8 cellular contexts compared by ENCODE assay signal in the genomic region with DNA sequence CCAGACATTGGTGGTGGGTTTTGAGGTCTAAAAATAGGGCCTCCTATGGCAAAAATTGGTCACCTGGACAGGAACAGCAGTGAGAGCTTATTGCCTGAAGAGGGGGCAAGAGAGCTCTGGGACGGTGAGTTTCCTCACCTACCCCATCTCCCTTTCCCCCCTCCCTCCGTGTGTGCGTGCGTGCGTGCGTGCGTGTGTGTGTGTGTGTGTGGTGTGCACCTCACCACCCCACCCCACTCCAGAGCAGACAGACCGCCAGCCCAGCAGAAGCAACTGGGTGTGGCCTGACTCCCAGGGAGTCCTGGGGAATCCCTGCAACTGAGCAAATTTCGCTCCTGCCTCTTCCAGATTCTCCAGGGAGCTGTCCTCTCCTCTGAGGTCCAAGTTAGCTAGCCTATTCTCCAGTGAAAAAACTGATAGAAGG. TPM values are rescaled to one million over a fixed set of nuclear protein-coding genes. Genes with fewer than 3 reads are reported as not detected.
DNase-seq lines count a peak whose midpoint lies in the region; ATAC-seq and TF ChIP-seq lines count a peak whose summit lies in the region.

No MANE protein-coding gene starts in this region.

- H3K4me3 ChIP-seq in RWPE2 (ENCODE audit: severe bottlenecking) (no peak overlapping the region), aorta (ENCODE audit: low read length in 2 of 2) (no peak overlapping the region)

- peaks cover 6% of the 10 kb centered on the region for H3K4me1 Mint-ChIP-seq in progenitor cell of endocrine pancreas (ENCODE audit: low read depth)

- H3K36me3 ChIP-seq in RWPE2 (ENCODE audit: low read depth) (no peaks in the 10 kb centered on the region), aorta (ENCODE audit: control insufficient read depth in 1 of 2, insufficient read depth in 2 of 2, low read length in 1 of 2) (no peaks in the 10 kb centered on the region)

- peaks cover 33% of the 10 kb centered on the region for H3K27me3 Mint-ChIP-seq in progenitor cell of endocrine pancreas

- H3K4me1 ChIP-seq in RWPE2 (ENCODE audit: insufficient read depth, poor library complexity, severe bottlenecking), result peaks cover 26% of the 10 kb centered on the region
- H3K4me1 ChIP-seq in aorta (ENCODE audit: control insufficient read depth in 1 of 2, insufficient read depth in 2 of 2, low read length in 2 of 2), result peaks cover 0 to 2% of the 10 kb centered on the region in 2 donors

- TF ChIP-seq CTCF in RWPE2 (IDR thresholded peaks at IDR 0.05; ENCODE audit: poor library complexity, severe bottlenecking) (peak; percentile 71), progenitor cell of endocrine pancreas (IDR thresholded peaks at IDR 0.05; ENCODE audit: unreplicated experiment) (peak; percentile 60)

- TF ChIP-seq RAD21 in Ishikawa (IDR thresholded peaks at IDR 0.05; ENCODE audit: low read depth), result peak; percentile 74

- peaks cover 2% of the 10 kb centered on the region for H3K9me3 Mint-ChIP-seq in progenitor cell of endocrine pancreas (ENCODE audit: low read depth)

- H3K36me3 Mint-ChIP-seq in progenitor cell of endocrine pancreas (ENCODE audit: insufficient read depth), result no peaks in the 10 kb centered on the region

- no peak overlapping the region for H3K27ac Mint-ChIP-seq in progenitor cell of endocrine pancreas

- H3K9me3 ChIP-seq in RWPE2 (ENCODE audit: severe bottlenecking), result no peaks in the 10 kb centered on the region
- H3K9me3 ChIP-seq in aorta (ENCODE audit: control insufficient read depth, low read length), result no peaks in the 10 kb centered on the region

- peak; percentile 68 for DNase-seq in SIG-M5 treated with dmso at 0.1 percent for 504 hours (lab: John Stamatoyannopoulos, UW; ENCODE audit: unreplicated experiment)
- no peak for DNase-seq in SIG-M5 (lab: John Stamatoyannopoulos, UW)
- DNase-seq in RWPE2 (ENCODE audit: low spot score), result peak; percentile 84
- peak; percentile 8 to 67 (median 35) for DNase-seq in activated naive CD4-positive, alpha-beta T cell (lab: John Stamatoyannopoulos, UW)
- peak; percentile 87 for DNase-seq in glomerular visceral epithelial cell (ENCODE audit: extremely low spot score)
- DNase-seq in progenitor cell of endocrine pancreas (ENCODE audit: low spot score, unreplicated experiment), result peak; percentile 19
- peak; percentile 78 to 86 for DNase-seq in aorta

- intact Hi-C loops in aorta (cut with DNase I), result loop anchor here (5.0 kb wide), 1 partner anchor 104 kb away; a partner anchor contains a TSS

- H3K27me3 ChIP-seq in RWPE2 (ENCODE audit: insufficient read depth, poor library complexity, severe bottlenecking) (no peaks in the 10 kb centered on the region), aorta (ENCODE audit: control insufficient read depth in 1 of 2, insufficient read depth in 2 of 2, low read length in 1 of 2) (no peaks in the 10 kb centered on the region)

- no peak overlapping the region for H3K4me3 Mint-ChIP-seq in progenitor cell of endocrine pancreas (ENCODE audit: low read depth)

- TF ChIP-seq EP300 in Ishikawa (IDR thresholded peaks at IDR 0.05; ENCODE audit: borderline replicate concordance), result no peak

- 4 to 19% methylated on average over 7 to 9 of the region's 9 CpGs for WGBS in aorta, 2 donors

- ATAC-seq in RWPE2 (ENCODE audit: low read depth) (peak; percentile 26; the same call in 2 of the 3 replicates), aorta (ENCODE audit: low FRiP score) (peak; percentile 51)

- H3K27ac ChIP-seq in RWPE2 (ENCODE audit: poor library complexity, severe bottlenecking), result peak overlapping the region; percentile 93
- peak overlapping the region in 1 of 2 donors; percentile 92 for H3K27ac ChIP-seq in aorta (ENCODE audit: low read depth in 1 of 2, low read length in 2 of 2)

TF ChIP-seq in Ishikawa, 13 proteins besides CTCF, POLR2A, EP300 and RAD21:
- TF ChIP-seq FOXM1 (IDR thresholded peaks at IDR 0.05; ENCODE audit: borderline replicate concordance, low read depth) (no peak), CREB1 (IDR thresholded peaks at IDR 0.05; ENCODE audit: low read depth) (no peak)
- TF ChIP-seq, protein P1, sequence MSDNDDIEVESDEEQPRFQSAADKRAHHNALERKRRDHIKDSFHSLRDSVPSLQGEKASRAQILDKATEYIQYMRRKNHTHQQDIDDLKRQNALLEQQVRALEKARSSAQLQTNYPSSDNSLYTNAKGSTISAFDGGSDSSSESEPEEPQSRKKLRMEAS (IDR thresholded peaks at IDR 0.05), result no peak

RNA-seq across cellular contexts. Expression of a gene that starts 44.7 kb away (rescaled TPM):
- 35.6 and 36.3 TPM in 2 replicates for total RNA-seq in progenitor cell of endocrine pancreas
- 10 to 100 TPM; 23.8 to 29.2 TPM for total RNA-seq in aorta
- polyA plus RNA-seq in aorta, result 10 to 100 TPM; 20.7 to 24.9 TPM
